In genomic region chr4:27327421-27328181, GRCh38 we compare ENCODE assay signal across 19 cellular contexts.
DNase-seq lines count a peak whose midpoint lies in the region; ATAC-seq lines count a peak whose summit lies in the region.
"Had no signal": no experiment of that assay in that cellular context is flagged by ENCODE, and none has a peak within 500 bp of the region (broad histone marks: within the 10 kb centered on the region; RNA-seq: fewer than 3 reads in every experiment).

No MANE protein-coding gene starts in this region.

- ATAC-seq in HG02623 (IDR thresholded peaks at IDR 0.05; ENCODE audit: unreplicated experiment) (peak; percentile 51), GM21723 (IDR thresholded peaks at IDR 0.05; ENCODE audit: unreplicated experiment) (no peak)
- ATAC-seq: activated CD4-positive, alpha-beta T cell treated with anti-CD3 and anti-CD28 coated beads for 36 hours; foreskin keratinocyte; HCT116; left lobe of liver; psoas muscle had no signal

- DNase-seq in NCI-H2107 treated with DMSO at 0.1 percent for 48 hours (lab: John Stamatoyannopoulos, UW; ENCODE audit: unreplicated experiment) (peak; percentile 6), NCI-H2107 (lab: John Stamatoyannopoulos, UW) (no peak), NCI-H524 treated with DMSO at 0.1 percent for 48 hours (lab: John Stamatoyannopoulos, UW) (peak; percentile 64), head of caudate nucleus (peak in 28 of 42 donors; percentile 1 to 63 (median 22)), SHP77 (lab: John Stamatoyannopoulos, UW) (no peak)
- no peak for DNase-seq in activated T-cell treated with anti-CD3 and anti-CD28 coated beads, Interleukin-2, amount 50 U/mL, for 1 hour
- DNase-seq: activated CD4-positive, alpha-beta T cell treated with anti-CD3 and anti-CD28 coated beads for 36 hours; CD4-positive, alpha-beta T cell; effector CD4-positive, alpha-beta T cell; erythroblast; foreskin keratinocyte; immature natural killer cell; mesendoderm; psoas muscle; upper lobe of left lung had no signal

- intact Hi-C loops in head of caudate nucleus (cut with DNase I), result no loop called here

Comparison
In these comparisons a context has a peak if more than half of its experiments do, and no peak if none do; other contexts are left out.
1. DNase-seq: peak in NCI-H2107 treated with DMSO at 0.1 percent for 48 hours (single experiment), NCI-H524 treated with DMSO at 0.1 percent for 48 hours (single experiment) and head of caudate nucleus (28 of 42); none in NCI-H2107 (single experiment), activated T-cell treated with anti-CD3 and anti-CD28 coated beads, Interleukin-2, amount 50 U/mL, for 1 hour (single experiment) and SHP77 (0 of 2).